Comparison of ENCODE assay signal across 30 cellular contexts in genomic region chr14:22414876-22415632, GRCh38.
"Had no signal": no experiment of that assay in that cellular context is flagged by ENCODE, and none has a peak within 500 bp of the region (broad histone marks: within the 10 kb centered on the region; RNA-seq: fewer than 3 reads in every experiment).

No MANE protein-coding gene starts in this region.

- H3K4me3 ChIP-seq: esophagus squamous epithelium, lower lobe of right lung, right atrium auricular region, smooth muscle cell, suprapubic skin, transverse colon, vagina had no signal

- H3K9ac ChIP-seq: parathyroid adenoma had no signal

- H3K9me3 ChIP-seq: esophagus squamous epithelium, lower lobe of right lung, right atrium auricular region, suprapubic skin, transverse colon, vagina had no signal

- H3K27me3 Mint-ChIP-seq: effector memory CD8-positive, alpha-beta T cell; stimulated activated naive CD8-positive, alpha-beta T cell treated with anti-CD3 and anti-CD28 coated beads, Interleukin-15, amount 100 ng/mL, for 72 hours had no signal

- H3K27ac Mint-ChIP-seq: effector memory CD8-positive, alpha-beta T cell; progenitor cell of endocrine pancreas; stimulated activated naive CD8-positive, alpha-beta T cell treated with anti-CD3 and anti-CD28 coated beads, Interleukin-15, amount 100 ng/mL, for 72 hours had no signal

- H3K27me3 ChIP-seq: right atrium auricular region, suprapubic skin, transverse colon, vagina had no signal

- H3K36me3 Mint-ChIP-seq: immature natural killer cell, natural killer cell had no signal

- FAIRE-seq: endometrium had no signal

- DNase-seq: cortex of kidney; effector memory CD8-positive, alpha-beta T cell; erythroblast; esophagus squamous epithelium; foreskin melanocyte; glutamatergic neuron; hypothalamus; immature natural killer cell; islet precursor cell; kidney glomerular epithelial cell; left colon; left ventricle myocardium superior; lower lobe of right lung; natural killer cell; stimulated activated CD4-positive, alpha-beta T cell treated with anti-CD3 and anti-CD28 coated beads, Interleukin-12 subunit alpha, Interleukin-12 subunit beta, amount 100 ng/mL, for 4 hours; stimulated activated CD4-positive, alpha-beta T cell treated with anti-CD3 and anti-CD28 coated beads, Interleukin-1b, Interleukin-23, amount 100 ng/mL, for 48 hours; stimulated activated CD4-positive, alpha-beta T cell treated with anti-CD3 and anti-CD28 coated beads, Interleukin-4, amount 100 ng/mL, for 1 hour; stimulated activated CD8-positive, alpha-beta memory T cell treated with anti-CD3 and anti-CD28 coated beads, Interleukin-4, amount 100 ng/mL, for 48 hours; stimulated activated naive CD4-positive, alpha-beta T cell; stimulated activated naive CD8-positive, alpha-beta T cell treated with anti-CD3 and anti-CD28 coated beads, Interleukin-15, amount 100 ng/mL, for 72 hours; transverse colon had no signal

- H3K9me3 Mint-ChIP-seq: effector memory CD8-positive, alpha-beta T cell; immature natural killer cell; natural killer cell; neural crest cell; stimulated activated naive CD8-positive, alpha-beta T cell treated with anti-CD3 and anti-CD28 coated beads, Interleukin-15, amount 100 ng/mL, for 72 hours had no signal

- H3K4me1 ChIP-seq: lower lobe of right lung, parathyroid adenoma, right atrium auricular region, vagina had no signal

- H3K4me1 Mint-ChIP-seq: stimulated activated naive CD8-positive, alpha-beta T cell treated with anti-CD3 and anti-CD28 coated beads, Interleukin-15, amount 100 ng/mL, for 72 hours had no signal

- H3K27ac ChIP-seq: esophagus squamous epithelium, lower lobe of right lung, parathyroid adenoma, right atrium auricular region, suprapubic skin, transverse colon, vagina had no signal

- H3K79me2 ChIP-seq: parathyroid adenoma had no signal

- ATAC-seq: effector memory CD8-positive, alpha-beta T cell; left colon; left ventricle myocardium superior; lower lobe of right lung; natural killer cell; sciatic nerve; stimulated activated naive CD8-positive, alpha-beta T cell treated with anti-CD3 and anti-CD28 coated beads, Interleukin-15, amount 100 ng/mL, for 72 hours had no signal

- H2AFZ ChIP-seq: parathyroid adenoma had no signal

- H3K36me3 ChIP-seq: esophagus squamous epithelium, lower lobe of right lung, right atrium auricular region, suprapubic skin, transverse colon, vagina had no signal

- H3K4me2 ChIP-seq: smooth muscle cell had no signal

- H3K4me3 Mint-ChIP-seq: effector memory CD8-positive, alpha-beta T cell; immature natural killer cell; natural killer cell; neural crest cell; stimulated activated naive CD8-positive, alpha-beta T cell treated with anti-CD3 and anti-CD28 coated beads, Interleukin-15, amount 100 ng/mL, for 72 hours had no signal
